2 cellular contexts compared by ENCODE assay signal in the genomic region with DNA sequence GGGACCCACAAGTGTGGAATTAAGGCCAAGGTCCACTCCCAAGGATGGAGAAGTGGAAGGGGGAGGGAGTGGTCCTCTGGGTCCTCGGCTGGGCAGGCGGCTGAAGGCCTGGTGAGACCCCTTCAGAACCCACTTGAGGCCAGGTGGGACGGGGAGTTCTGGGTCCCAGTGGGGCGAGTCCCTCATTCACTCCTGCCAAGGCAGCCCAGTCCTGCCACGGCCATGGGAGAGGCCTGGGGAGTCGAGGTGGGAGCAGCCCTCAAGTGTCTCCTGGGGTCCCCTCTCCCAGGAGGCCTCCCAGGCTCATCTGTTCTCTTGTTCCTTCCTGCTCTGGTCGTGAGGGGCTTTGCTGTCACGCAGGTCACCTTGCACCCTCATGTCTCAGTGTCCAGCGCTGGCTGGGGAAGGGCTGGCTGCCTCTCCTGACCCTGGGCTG.
TF ChIP-seq lines count a peak whose summit lies in the region.

No MANE protein-coding gene starts in this region.

TF ChIP-seq in SK-N-SH, 30 proteins besides CTCF, POLR2A, EP300 and RAD21 (continued from another document):
- TF ChIP-seq, protein P1, sequence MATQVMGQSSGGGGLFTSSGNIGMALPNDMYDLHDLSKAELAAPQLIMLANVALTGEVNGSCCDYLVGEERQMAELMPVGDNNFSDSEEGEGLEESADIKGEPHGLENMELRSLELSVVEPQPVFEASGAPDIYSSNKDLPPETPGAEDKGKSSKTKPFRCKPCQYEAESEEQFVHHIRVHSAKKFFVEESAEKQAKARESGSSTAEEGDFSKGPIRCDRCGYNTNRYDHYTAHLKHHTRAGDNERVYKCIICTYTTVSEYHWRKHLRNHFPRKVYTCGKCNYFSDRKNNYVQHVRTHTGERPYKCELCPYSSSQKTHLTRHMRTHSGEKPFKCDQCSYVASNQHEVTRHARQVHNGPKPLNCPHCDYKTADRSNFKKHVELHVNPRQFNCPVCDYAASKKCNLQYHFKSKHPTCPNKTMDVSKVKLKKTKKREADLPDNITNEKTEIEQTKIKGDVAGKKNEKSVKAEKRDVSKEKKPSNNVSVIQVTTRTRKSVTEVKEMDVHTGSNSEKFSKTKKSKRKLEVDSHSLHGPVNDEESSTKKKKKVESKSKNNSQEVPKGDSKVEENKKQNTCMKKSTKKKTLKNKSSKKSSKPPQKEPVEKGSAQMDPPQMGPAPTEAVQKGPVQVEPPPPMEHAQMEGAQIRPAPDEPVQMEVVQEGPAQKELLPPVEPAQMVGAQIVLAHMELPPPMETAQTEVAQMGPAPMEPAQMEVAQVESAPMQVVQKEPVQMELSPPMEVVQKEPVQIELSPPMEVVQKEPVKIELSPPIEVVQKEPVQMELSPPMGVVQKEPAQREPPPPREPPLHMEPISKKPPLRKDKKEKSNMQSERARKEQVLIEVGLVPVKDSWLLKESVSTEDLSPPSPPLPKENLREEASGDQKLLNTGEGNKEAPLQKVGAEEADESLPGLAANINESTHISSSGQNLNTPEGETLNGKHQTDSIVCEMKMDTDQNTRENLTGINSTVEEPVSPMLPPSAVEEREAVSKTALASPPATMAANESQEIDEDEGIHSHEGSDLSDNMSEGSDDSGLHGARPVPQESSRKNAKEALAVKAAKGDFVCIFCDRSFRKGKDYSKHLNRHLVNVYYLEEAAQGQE (IDR thresholded peaks at IDR 0.05; ENCODE audit: low read depth, low read length) = no peak
- TF ChIP-seq TEAD4 (IDR thresholded peaks at IDR 0.05; ENCODE audit: borderline replicate concordance, insufficient read depth) = no peak
- no peak for TF ChIP-seq MXI1 (IDR thresholded peaks at IDR 0.05; ENCODE audit: low read depth, low read length)
- TF ChIP-seq, protein P2, sequence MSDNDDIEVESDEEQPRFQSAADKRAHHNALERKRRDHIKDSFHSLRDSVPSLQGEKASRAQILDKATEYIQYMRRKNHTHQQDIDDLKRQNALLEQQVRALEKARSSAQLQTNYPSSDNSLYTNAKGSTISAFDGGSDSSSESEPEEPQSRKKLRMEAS (IDR thresholded peaks at IDR 0.05; ENCODE audit: low read depth) = no peak
- no peak for TF ChIP-seq TAF1 (IDR thresholded peaks at IDR 0.05; ENCODE audit: borderline replicate concordance, low read depth, low read length)

TF ChIP-seq in SK-N-SH treated with all-trans-retinoic acid at 6 μM for 48 hours, 23 proteins besides CTCF, POLR2A, EP300 and RAD21 (continued from another document):
- TF ChIP-seq, protein P3, sequence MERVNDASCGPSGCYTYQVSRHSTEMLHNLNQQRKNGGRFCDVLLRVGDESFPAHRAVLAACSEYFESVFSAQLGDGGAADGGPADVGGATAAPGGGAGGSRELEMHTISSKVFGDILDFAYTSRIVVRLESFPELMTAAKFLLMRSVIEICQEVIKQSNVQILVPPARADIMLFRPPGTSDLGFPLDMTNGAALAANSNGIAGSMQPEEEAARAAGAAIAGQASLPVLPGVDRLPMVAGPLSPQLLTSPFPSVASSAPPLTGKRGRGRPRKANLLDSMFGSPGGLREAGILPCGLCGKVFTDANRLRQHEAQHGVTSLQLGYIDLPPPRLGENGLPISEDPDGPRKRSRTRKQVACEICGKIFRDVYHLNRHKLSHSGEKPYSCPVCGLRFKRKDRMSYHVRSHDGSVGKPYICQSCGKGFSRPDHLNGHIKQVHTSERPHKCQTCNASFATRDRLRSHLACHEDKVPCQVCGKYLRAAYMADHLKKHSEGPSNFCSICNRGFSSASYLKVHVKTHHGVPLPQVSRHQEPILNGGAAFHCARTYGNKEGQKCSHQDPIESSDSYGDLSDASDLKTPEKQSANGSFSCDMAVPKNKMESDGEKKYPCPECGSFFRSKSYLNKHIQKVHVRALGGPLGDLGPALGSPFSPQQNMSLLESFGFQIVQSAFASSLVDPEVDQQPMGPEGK (CRISPR knock-in tag; IDR thresholded peaks at IDR 0.05; ENCODE audit: borderline replicate concordance) = no peak
- TF ChIP-seq TOX (CRISPR knock-in tag; IDR thresholded peaks at IDR 0.05; ENCODE audit: borderline replicate concordance) (no peak), SNAI2 (CRISPR knock-in tag; IDR thresholded peaks at IDR 0.05) (no peak), RARB (CRISPR knock-in tag; IDR thresholded peaks at IDR 0.05) (no peak), PPARA (CRISPR knock-in tag; IDR thresholded peaks at IDR 0.05; ENCODE audit: borderline replicate concordance) (no peak), ZNF8 (CRISPR knock-in tag; IDR thresholded peaks at IDR 0.05) (no peak), ZFP3 (CRISPR knock-in tag; IDR thresholded peaks at IDR 0.05) (no peak), OSR1 (CRISPR knock-in tag; IDR thresholded peaks at IDR 0.05) (no peak), GLIS3 (CRISPR knock-in tag; IDR thresholded peaks at IDR 0.05) (no peak), ARNTL (CRISPR knock-in tag; IDR thresholded peaks at IDR 0.05; ENCODE audit: borderline replicate concordance, low read depth) (no peak)
- TF ChIP-seq, protein P4, sequence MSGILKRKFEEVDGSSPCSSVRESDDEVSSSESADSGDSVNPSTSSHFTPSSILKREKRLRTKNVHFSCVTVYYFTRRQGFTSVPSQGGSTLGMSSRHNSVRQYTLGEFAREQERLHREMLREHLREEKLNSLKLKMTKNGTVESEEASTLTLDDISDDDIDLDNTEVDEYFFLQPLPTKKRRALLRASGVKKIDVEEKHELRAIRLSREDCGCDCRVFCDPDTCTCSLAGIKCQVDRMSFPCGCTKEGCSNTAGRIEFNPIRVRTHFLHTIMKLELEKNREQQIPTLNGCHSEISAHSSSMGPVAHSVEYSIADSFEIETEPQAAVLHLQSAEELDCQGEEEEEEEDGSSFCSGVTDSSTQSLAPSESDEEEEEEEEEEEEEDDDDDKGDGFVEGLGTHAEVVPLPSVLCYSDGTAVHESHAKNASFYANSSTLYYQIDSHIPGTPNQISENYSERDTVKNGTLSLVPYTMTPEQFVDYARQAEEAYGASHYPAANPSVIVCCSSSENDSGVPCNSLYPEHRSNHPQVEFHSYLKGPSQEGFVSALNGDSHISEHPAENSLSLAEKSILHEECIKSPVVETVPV (CRISPR knock-in tag; IDR thresholded peaks at IDR 0.05) = no peak
- TF ChIP-seq, protein P5, sequence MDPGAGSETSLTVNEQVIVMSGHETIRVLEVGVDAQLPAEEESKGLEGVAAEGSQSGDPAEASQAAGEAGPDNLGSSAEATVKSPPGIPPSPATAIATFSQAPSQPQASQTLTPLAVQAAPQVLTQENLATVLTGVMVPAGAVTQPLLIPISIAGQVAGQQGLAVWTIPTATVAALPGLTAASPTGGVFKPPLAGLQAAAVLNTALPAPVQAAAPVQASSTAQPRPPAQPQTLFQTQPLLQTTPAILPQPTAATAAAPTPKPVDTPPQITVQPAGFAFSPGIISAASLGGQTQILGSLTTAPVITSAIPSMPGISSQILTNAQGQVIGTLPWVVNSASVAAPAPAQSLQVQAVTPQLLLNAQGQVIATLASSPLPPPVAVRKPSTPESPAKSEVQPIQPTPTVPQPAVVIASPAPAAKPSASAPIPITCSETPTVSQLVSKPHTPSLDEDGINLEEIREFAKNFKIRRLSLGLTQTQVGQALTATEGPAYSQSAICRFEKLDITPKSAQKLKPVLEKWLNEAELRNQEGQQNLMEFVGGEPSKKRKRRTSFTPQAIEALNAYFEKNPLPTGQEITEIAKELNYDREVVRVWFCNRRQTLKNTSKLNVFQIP (CRISPR knock-in tag; IDR thresholded peaks at IDR 0.05; ENCODE audit: borderline replicate concordance, low read depth) = no peak
